ENCODE assay signal across 17 cellular contexts in the genomic region with DNA sequence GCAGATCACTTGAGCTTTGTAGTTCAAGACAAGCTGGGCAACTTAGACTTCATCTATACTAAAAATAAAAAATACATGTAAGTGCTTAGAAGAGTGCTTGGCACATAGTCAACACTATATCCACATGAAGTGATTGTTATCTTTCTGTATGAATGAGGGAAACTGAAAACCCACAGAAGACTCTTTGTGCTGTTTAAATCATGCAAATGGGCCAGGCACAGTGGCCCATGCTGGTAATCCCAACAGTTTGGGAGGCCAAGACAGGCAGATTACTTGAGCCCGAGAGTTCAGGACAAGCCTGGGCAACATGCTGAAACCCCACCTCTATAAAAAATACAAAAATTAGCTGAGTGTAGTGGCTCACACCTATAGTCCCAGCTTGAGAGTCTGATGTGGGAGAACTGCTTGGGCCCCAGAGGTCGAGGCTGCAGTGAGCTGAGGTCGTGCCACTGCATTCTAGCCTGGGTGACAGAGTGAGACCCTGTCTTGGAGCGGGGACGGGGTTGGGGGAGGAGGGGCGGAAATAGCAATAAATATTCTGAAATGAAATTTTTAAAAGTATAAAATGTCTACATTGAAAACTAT.
"Had no signal": no experiment of that assay in that cellular context is flagged by ENCODE, and none has a peak within 500 bp of the region (broad histone marks: within the 10 kb centered on the region; RNA-seq: fewer than 3 reads in every experiment).

No MANE protein-coding gene starts in this region.

- H3K36me3 ChIP-seq: ovary had no signal

- H3K4me1 Mint-ChIP-seq: activated naive CD4-positive, alpha-beta T cell treated with anti-CD3 and anti-CD28 coated beads, Interleukin-2, amount 50 U/mL, for 24 hours had no signal

- ATAC-seq: activated CD8-positive, alpha-beta memory T cell treated with anti-CD3 and anti-CD28 coated beads, Interleukin-2, amount 10 ng/mL, durations not matched to agents 7 days and 5 days; left ventricle myocardium superior had no signal

- H3K4me1 ChIP-seq: esophagus muscularis mucosa, stomach had no signal

- H3K27me3 ChIP-seq: esophagus muscularis mucosa, ovary, stomach had no signal

- H3K9me3 ChIP-seq: esophagus muscularis mucosa, ovary, stomach, thoracic aorta had no signal

- H3K4me3 ChIP-seq: esophagus muscularis mucosa, ovary, stomach, thoracic aorta had no signal

- H3K9me3 Mint-ChIP-seq: activated naive CD4-positive, alpha-beta T cell treated with anti-CD3 and anti-CD28 coated beads, Interleukin-2, amount 50 U/mL, for 24 hours; neural crest cell had no signal

- DNase-seq: activated CD4-positive, alpha-beta T cell treated with anti-CD3 and anti-CD28 coated beads, Interleukin-2, amount 50 U/mL, for 48 hours; activated CD4-positive, CD25-positive, alpha-beta regulatory T cell treated with anti-CD3 and anti-CD28 coated beads, Interleukin-2, amount 50 U/mL, for 72 hours; activated CD8-positive, alpha-beta memory T cell treated with anti-CD3 and anti-CD28 coated beads, Interleukin-2, amount 10 ng/mL, durations not matched to agents 7 days and 5 days; activated effector memory CD4-positive, alpha-beta T cell treated with Interleukin-2 at 50 U/mL for 16 hours; activated T-cell treated with anti-CD3 and anti-CD28 coated beads, Interleukin-2, amount 50 U/mL, for 24 hours; amygdala; left ventricle myocardium superior; mesendoderm; ovary; stimulated activated CD4-positive, alpha-beta T cell treated with anti-CD3 and anti-CD28 coated beads, Interleukin-4, amount 100 ng/mL, for 1 hour; stimulated activated CD8-positive, alpha-beta memory T cell treated with anti-CD3 and anti-CD28 coated beads, Interleukin-4, amount 100 ng/mL, for 48 hours; stomach had no signal

- H3K27ac ChIP-seq: esophagus muscularis mucosa, ovary, stomach, thoracic aorta had no signal

- H3K27me3 Mint-ChIP-seq: activated CD8-positive, alpha-beta memory T cell treated with anti-CD3 and anti-CD28 coated beads, Interleukin-2, amount 10 ng/mL, durations not matched to agents 7 days and 5 days; activated naive CD4-positive, alpha-beta T cell treated with anti-CD3 and anti-CD28 coated beads, Interleukin-2, amount 50 U/mL, for 24 hours; activated T-cell treated with anti-CD3 and anti-CD28 coated beads, Interleukin-2, amount 50 U/mL, for 24 hours; brain had no signal

- H3K27ac Mint-ChIP-seq: activated CD8-positive, alpha-beta memory T cell treated with anti-CD3 and anti-CD28 coated beads, Interleukin-2, amount 10 ng/mL, durations not matched to agents 7 days and 5 days; activated naive CD4-positive, alpha-beta T cell treated with anti-CD3 and anti-CD28 coated beads, Interleukin-2, amount 50 U/mL, for 24 hours; activated T-cell treated with anti-CD3 and anti-CD28 coated beads, Interleukin-2, amount 50 U/mL, for 24 hours had no signal

- H3K4me3 Mint-ChIP-seq: activated CD8-positive, alpha-beta memory T cell treated with anti-CD3 and anti-CD28 coated beads, Interleukin-2, amount 10 ng/mL, durations not matched to agents 7 days and 5 days; activated naive CD4-positive, alpha-beta T cell treated with anti-CD3 and anti-CD28 coated beads, Interleukin-2, amount 50 U/mL, for 24 hours; activated T-cell treated with anti-CD3 and anti-CD28 coated beads, Interleukin-2, amount 50 U/mL, for 24 hours; brain; neural crest cell had no signal
